ENCODE assay signal across 16 cellular contexts in genomic region chr11:4480577-4481539, GRCh38. TPM values are rescaled to one million over a fixed set of nuclear protein-coding genes. Genes with fewer than 3 reads are reported as not detected.
DNase-seq lines count a peak whose midpoint lies in the region; ATAC-seq, FAIRE-seq and TF ChIP-seq lines count a peak whose summit lies in the region.
"Had no signal": no experiment of that assay in that cellular context is flagged by ENCODE, and none has a peak within 500 bp of the region (broad histone marks: within the 10 kb centered on the region; RNA-seq: fewer than 3 reads in every experiment).

No MANE protein-coding gene starts in this region.

- no peaks in the 10 kb centered on the region for H3K27me3 ChIP-seq in bronchial epithelial cell (ENCODE audit: control insufficient read depth, insufficient read depth, low read length)
- no peaks in the 10 kb centered on the region for H3K27me3 ChIP-seq in neutrophil
- H3K27me3 ChIP-seq: right atrium auricular region, tibial artery had no signal

- H3K4me1 ChIP-seq in neutrophil (ENCODE audit: control insufficient read depth in 1 of 2, insufficient read depth in 1 of 2, low read depth in 1 of 2, low read length in 1 of 2), result peaks cover 15 to 28% of the 10 kb centered on the region in 2 experiments
- H3K4me1 ChIP-seq: right atrium auricular region, tibial artery had no signal

- peaks cover 25% of the 10 kb centered on the region for H3K27me3 Mint-ChIP-seq in T-helper 17 cell

- H3K27ac ChIP-seq in neutrophil, result peak overlapping the region; percentile 40
- H3K27ac ChIP-seq: right atrium auricular region, tibial artery had no signal

- no peaks in the 10 kb centered on the region for H3K9me3 ChIP-seq in neutrophil
- H3K9me3 ChIP-seq in T-helper 17 cell (ENCODE audit: control insufficient read depth, low read length, poor library complexity, severe bottlenecking), result no peaks in the 10 kb centered on the region
- H3K9me3 ChIP-seq: right atrium auricular region, tibial artery had no signal

- H3K27ac Mint-ChIP-seq in T-helper 17 cell, result no peak overlapping the region
- H3K27ac Mint-ChIP-seq: H9 had no signal

- peak; percentile 8 for DNase-seq in activated CD4-positive, alpha-beta T cell treated with anti-CD3 and anti-CD28 coated beads for 48 hours
- DNase-seq in activated CD4-positive, alpha-beta T cell treated with anti-CD3 and anti-CD28 coated beads for 4 hours, result no peak
- DNase-seq in HS-5 (ENCODE audit: low read depth), result peak; percentile 32
- peak; percentile 90 for DNase-seq in bronchial epithelial cell (ENCODE audit: low read depth)
- no peak for DNase-seq in NCI-H526 (lab: John Stamatoyannopoulos, UW)
- no peak for DNase-seq in T-helper 17 cell
- DNase-seq: H9, NCI-H187, tibial artery had no signal

- H3K4me1 Mint-ChIP-seq in T-helper 17 cell, result no peaks in the 10 kb centered on the region

- ATAC-seq in HG02642 (IDR thresholded peaks at IDR 0.05; ENCODE audit: poor library complexity, unreplicated experiment) (no peak), T-helper 17 cell (no peak)

- no peak for FAIRE-seq in bronchial epithelial cell (lab: Jason Lieb, UNC)
- FAIRE-seq: GM12891 had no signal

- no peak overlapping the region for H3K4me3 ChIP-seq in bronchial epithelial cell (ENCODE audit: low read depth, low read length)
- H3K4me3 ChIP-seq in neutrophil (ENCODE audit: low read depth in 1 of 2, low read length in 1 of 2), result no peak overlapping the region
- H3K4me3 ChIP-seq: right atrium auricular region, tibial artery had no signal

- H3K36me3 Mint-ChIP-seq in T-helper 17 cell (ENCODE audit: low read depth), result no peaks in the 10 kb centered on the region

- TF ChIP-seq CTCF in bronchial epithelial cell (IDR thresholded peaks at IDR 0.05; ENCODE audit: insufficient read depth, low read length, severe bottlenecking) (no peak), neutrophil (IDR thresholded peaks at IDR 0.05) (no peak)

- no peaks in the 10 kb centered on the region for H3K36me3 ChIP-seq in bronchial epithelial cell (ENCODE audit: control insufficient read depth, insufficient read depth, low read length)
- peaks cover 2% of the 10 kb centered on the region for H3K36me3 ChIP-seq in neutrophil
- H3K36me3 ChIP-seq: right atrium auricular region, tibial artery had no signal

- H3K4me3 Mint-ChIP-seq in T-helper 17 cell, result no peak overlapping the region
- H3K4me3 Mint-ChIP-seq: H9 had no signal

RNA-seq across cellular contexts. Expression of gene OR52K1, which starts 1.6 kb away (rescaled TPM):
- total RNA-seq in bronchial epithelial cell (not detected in 2 replicates), T-helper 17 cell (not detected)
- total RNA-seq: A673; epithelial cell of proximal tubule; H9; right atrium auricular region; T-helper 1 cell treated with Interleukin-12 subunit alpha and Interleukin-12 subunit beta and Interleukin-4 antibody, amounts not matched to agents 30 ng/mL and 1 ng/mL, for 36 hours had no signal

RNA-seq across cellular contexts. Expression of gene OR52K2, which starts 31.8 kb away (rescaled TPM):
- total RNA-seq in bronchial epithelial cell, result not detected in 2 replicates
- not detected for total RNA-seq in T-helper 17 cell
- total RNA-seq: A673; epithelial cell of proximal tubule; H9; right atrium auricular region; T-helper 1 cell treated with Interleukin-12 subunit alpha and Interleukin-12 subunit beta and Interleukin-4 antibody, amounts not matched to agents 30 ng/mL and 1 ng/mL, for 36 hours had no signal

Comparison
In these comparisons a context has a peak if more than half of its experiments do, and no peak if none do; other contexts are left out.
1. DNase-seq: peak in activated CD4-positive, alpha-beta T cell treated with anti-CD3 and anti-CD28 coated beads for 48 hours (single experiment), HS-5 (single experiment) and bronchial epithelial cell (single experiment); none in activated CD4-positive, alpha-beta T cell treated with anti-CD3 and anti-CD28 coated beads for 4 hours (0 of 2), NCI-H526 (0 of 2) and T-helper 17 cell (0 of 3).